1 cellular context compared by ENCODE assay signal in genomic region chrX:107825698-107826285, GRCh38.
TF ChIP-seq lines count a peak whose summit lies in the region.

MID2 (plus strand) TSS chrX:107825866; CDS start chrX:107826427, 561 bp downstream.

TF ChIP-seq in HEK293, 187 proteins besides CTCF, POLR2A, EP300 and RAD21 (continued from another document and continues in another):
- TF ChIP-seq PATZ1 (tag by site-specific recombination; IDR thresholded peaks at IDR 0.05): peak; percentile 59
- 0 out of 2 replicates have a peak, but pooled peaks have one; percentile 47 for TF ChIP-seq KLF1 (tag by site-specific recombination; IDR thresholded peaks at IDR 0.05)
- TF ChIP-seq PRDM2 (tag by site-specific recombination; IDR thresholded peaks at IDR 0.05; ENCODE audit: borderline replicate concordance): no peak
- TF ChIP-seq PRDM4 (tag by site-specific recombination; IDR thresholded peaks at IDR 0.05): no peak
- no peak for TF ChIP-seq ZNF530 (tag by site-specific recombination; IDR thresholded peaks at IDR 0.05; ENCODE audit: low read depth)
- no peak for TF ChIP-seq ZNF248 (tag by site-specific recombination; IDR thresholded peaks at IDR 0.05)
- TF ChIP-seq ZNF24 (tag by site-specific recombination; IDR thresholded peaks at IDR 0.05): no peak
- TF ChIP-seq ZNF366 (tag by site-specific recombination; conservative IDR thresholded peaks at IDR 0.05): 0 out of 2 replicates have a peak, but pooled peaks have one; percentile 37
- no peak for TF ChIP-seq OVOL3 (tag by site-specific recombination; IDR thresholded peaks at IDR 0.05)
- TF ChIP-seq KLF9 (tag by site-specific recombination; IDR thresholded peaks at IDR 0.05; ENCODE audit: low read depth): peak; percentile 48; the same call in 1 of the 2 replicates
- no peak for TF ChIP-seq SP7 (tag by site-specific recombination; IDR thresholded peaks at IDR 0.05)
- no peak for TF ChIP-seq WT1 (tag by site-specific recombination; IDR thresholded peaks at IDR 0.05)
- TF ChIP-seq ZSCAN23 (tag by site-specific recombination; IDR thresholded peaks at IDR 0.05): no peak
- TF ChIP-seq ZBTB11 (tag by site-specific recombination; conservative IDR thresholded peaks at IDR 0.05; ENCODE audit: low read depth): 0 out of 2 replicates have a peak, but pooled peaks have one; percentile 13
- no peak for TF ChIP-seq ZNF280D (tag by site-specific recombination; IDR thresholded peaks at IDR 0.05)
- TF ChIP-seq ZNF398 (tag by site-specific recombination; IDR thresholded peaks at IDR 0.05): peak; percentile 18; the same call in 1 of the 2 replicates
- no peak for TF ChIP-seq ZBTB17 (tag by site-specific recombination; IDR thresholded peaks at IDR 0.05)
- no peak for TF ChIP-seq ZNF555 (tag by site-specific recombination; conservative IDR thresholded peaks at IDR 0.05)
- TF ChIP-seq ZBTB48 (tag by site-specific recombination; IDR thresholded peaks at IDR 0.05): no peak
- no peak for TF ChIP-seq ZNF354C (tag by site-specific recombination; IDR thresholded peaks at IDR 0.05; ENCODE audit: borderline replicate concordance, low read depth)
- TF ChIP-seq KLF10 (tag by site-specific recombination; IDR thresholded peaks at IDR 0.05): peak; percentile 22; the same call in 1 of the 2 replicates
- 0 out of 2 replicates have a peak, but pooled peaks have one; percentile 41 for TF ChIP-seq SP3 (tag by site-specific recombination; IDR thresholded peaks at IDR 0.05)
- TF ChIP-seq MZF1 (tag by site-specific recombination; IDR thresholded peaks at IDR 0.05; ENCODE audit: borderline replicate concordance): no peak
- TF ChIP-seq ZNF544 (tag by site-specific recombination; IDR thresholded peaks at IDR 0.05): no peak
- peak; percentile 10; the same call in 1 of the 2 replicates for TF ChIP-seq ZBTB8A (tag by site-specific recombination; IDR thresholded peaks at IDR 0.05)
- peak; percentile 81 for TF ChIP-seq ZSCAN4 (tag by site-specific recombination; IDR thresholded peaks at IDR 0.05)
- no peak for TF ChIP-seq ZNF580 (tag by site-specific recombination; IDR thresholded peaks at IDR 0.05)
- no peak for TF ChIP-seq ZNF23 (tag by site-specific recombination; IDR thresholded peaks at IDR 0.05; ENCODE audit: borderline replicate concordance)
- no peak for TF ChIP-seq ZNF596 (tag by site-specific recombination; IDR thresholded peaks at IDR 0.05)
- no peak for TF ChIP-seq ZNF18 (tag by site-specific recombination; IDR thresholded peaks at IDR 0.05)
